In the genomic region with DNA sequence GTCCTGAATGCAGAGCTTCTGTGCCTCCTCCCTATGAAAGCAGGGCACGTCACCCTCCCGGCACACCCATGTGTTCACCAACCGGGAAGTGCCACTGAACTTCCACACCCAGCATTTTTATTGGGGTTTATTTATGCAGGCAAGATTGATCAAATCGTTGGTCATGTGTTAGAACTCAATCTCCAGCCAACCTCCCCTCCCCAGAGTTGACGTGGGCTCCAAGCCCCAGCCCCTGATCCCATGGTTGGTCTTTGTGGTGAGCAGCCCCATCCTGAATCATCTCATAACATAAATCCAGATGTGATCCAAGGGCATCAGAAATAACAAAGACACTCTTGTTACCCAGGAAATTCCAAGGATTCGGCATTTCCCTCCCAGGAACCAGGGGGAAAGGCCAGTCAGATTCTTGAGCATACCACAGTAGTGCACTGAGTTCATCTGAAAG, we compare ENCODE assay signal across 18 cellular contexts.
DNase-seq lines count a peak whose midpoint lies in the region; FAIRE-seq and TF ChIP-seq lines count a peak whose summit lies in the region.
"Had no signal": no experiment of that assay in that cellular context is flagged by ENCODE, and none has a peak within 500 bp of the region (broad histone marks: within the 10 kb centered on the region; RNA-seq: fewer than 3 reads in every experiment).

No MANE protein-coding gene starts in this region.

- H3K9me3 ChIP-seq in AG04450 (ENCODE audit: control insufficient read depth, insufficient read depth, low read length) (no peaks in the 10 kb centered on the region), mesenchymal stem cell (ENCODE audit: control insufficient read depth, low read length) (no peaks in the 10 kb centered on the region)
- H3K9me3 ChIP-seq: prostate gland had no signal

- FAIRE-seq in HTR-8/SVneo (lab: Jason Lieb, UNC) = no peak
- FAIRE-seq: D721Med, GM18507 had no signal

- POLR2A ChIA-PET in AG04450 (lab: Yijun Ruan, JAX) = interaction anchor here (0.6 kb wide), 1 partner anchor 38 kb away, joined by 3 read pairs; no protein-coding TSS in a partner anchor

- H3K36me3 ChIP-seq in mesenchymal stem cell (ENCODE audit: control insufficient read depth in 1 of 2, insufficient read depth in 2 of 2, low read depth in 1 of 2, low read length in 2 of 2) = peaks cover 18 to 25% of the 10 kb centered on the region in 2 experiments
- H3K36me3 ChIP-seq: cardiac muscle cell, prostate gland had no signal

- CTCF ChIA-PET in AG04450 (lab: Charles Lee) = no interaction called here

- peaks cover 22% of the 10 kb centered on the region for H3K79me1 ChIP-seq in mesenchymal stem cell (replicated peaks; ENCODE audit: low read length, poor library complexity, severe bottlenecking)

- TF ChIP-seq CTCF in AG04450 (IDR thresholded peaks at IDR 0.05; ENCODE audit: low read depth, low read length) = no peak

- no peak overlapping the region for H2AK5ac ChIP-seq in mesenchymal stem cell (ENCODE audit: low read length, severe bottlenecking)

- H3K4me3 ChIP-seq in AG04450 (ENCODE audit: low read depth, low read length) (no peak overlapping the region), mesenchymal stem cell (ENCODE audit: insufficient read depth in 1 of 2, low read depth in 1 of 2, low read length in 2 of 2) (no peak overlapping the region)
- H3K4me3 ChIP-seq: cardiac muscle cell, prostate gland had no signal

- H4K8ac ChIP-seq in mesenchymal stem cell (ENCODE audit: low read length) = peak overlapping the region; percentile 35

- H3K4me1 ChIP-seq in mesenchymal stem cell (ENCODE audit: control insufficient read depth, insufficient read depth, low read depth, low read length) = peaks cover 11% of the 10 kb centered on the region
- H3K4me1 ChIP-seq: prostate gland had no signal

- H3K14ac ChIP-seq in mesenchymal stem cell (ENCODE audit: low read length in 2 of 2) = no peak overlapping the region

- H2BK15ac ChIP-seq in mesenchymal stem cell (ENCODE audit: low read depth, poor library complexity, severe bottlenecking) = no peak overlapping the region

- H3K9ac ChIP-seq in mesenchymal stem cell (ENCODE audit: low read length) = no peak overlapping the region

- no peak overlapping the region for H3K23ac ChIP-seq in mesenchymal stem cell (ENCODE audit: low read length in 2 of 2)

- peak overlapping the region in 1 of 2 experiments; percentile 62 for H3K4ac ChIP-seq in mesenchymal stem cell (ENCODE audit: low read depth in 1 of 2, low read length in 2 of 2)

- no peak overlapping the region for H3K4me2 ChIP-seq in mesenchymal stem cell (ENCODE audit: low read length, poor library complexity, severe bottlenecking)

- H2AFZ ChIP-seq in mesenchymal stem cell (ENCODE audit: low read depth, low read length) = no peak overlapping the region

- H2BK120ac ChIP-seq in mesenchymal stem cell (ENCODE audit: low read depth, low read length) = no peak overlapping the region

- 78% methylated on average over 6 of the region's 6 CpGs for WGBS in mesenchymal stem cell

- no peaks in the 10 kb centered on the region for H3K27me3 ChIP-seq in AG04450 (ENCODE audit: control insufficient read depth, insufficient read depth, low read length)
- H3K27me3 ChIP-seq in mesenchymal stem cell (ENCODE audit: control insufficient read depth in 1 of 2, insufficient read depth in 1 of 2, low read length in 2 of 2) = no peaks in the 10 kb centered on the region
- H3K27me3 ChIP-seq: cardiac muscle cell had no signal

- peak overlapping the region; percentile 73 for H3K27ac ChIP-seq in AG04450 (ENCODE audit: low read depth, low read length)
- no peak overlapping the region for H3K27ac ChIP-seq in mesenchymal stem cell (ENCODE audit: low read length, poor library complexity, severe bottlenecking)
- H3K27ac ChIP-seq: cardiac muscle cell, prostate gland had no signal

- H3K18ac ChIP-seq in mesenchymal stem cell (ENCODE audit: low read depth in 1 of 2, low read length in 2 of 2) = peak overlapping the region; percentile 11 to 52

- H2BK5ac ChIP-seq in mesenchymal stem cell (ENCODE audit: low read depth, low read length, poor library complexity, severe bottlenecking) = no peak overlapping the region

- no peak overlapping the region for H2BK12ac ChIP-seq in mesenchymal stem cell (ENCODE audit: low read length in 2 of 2)

- DNase-seq in AG04450 (ENCODE audit: low read depth, low spot score) (peak; percentile 52), HTR-8/SVneo (ENCODE audit: insufficient read length, low spot score) (peak; percentile 26), epidermal melanocyte (ENCODE audit: insufficient read length, low spot score) (peak; percentile 58), mesenchymal stem cell (no peak), NOMO-1 (lab: John Stamatoyannopoulos, UW; ENCODE audit: unreplicated experiment in 2 of 2) (no peak), occipital lobe (lab: John Stamatoyannopoulos, UW) (no peak), SKM-1 (lab: John Stamatoyannopoulos, UW; ENCODE audit: unreplicated experiment) (no peak), DMS53 treated with DMSO at 0.1 percent for 48 hours (lab: John Stamatoyannopoulos, UW; ENCODE audit: unreplicated experiment) (no peak)
- DNase-seq: activated naive CD4-positive, alpha-beta T cell treated with anti-CD3 and anti-CD28 coated beads for 36 hours; effector memory CD4-positive, alpha-beta T cell; MM.1S; NCI-H2081; NCI-H69; T-helper 1 cell had no signal

- H4K91ac ChIP-seq in mesenchymal stem cell (ENCODE audit: low read length) = no peak overlapping the region

Comparison
In these comparisons a context has a peak if more than half of its experiments do, and no peak if none do; other contexts are left out.
1. DNase-seq: peak in AG04450 (single experiment), HTR-8/SVneo (single experiment) and epidermal melanocyte (single experiment); none in mesenchymal stem cell (single experiment), NOMO-1 (0 of 2), occipital lobe (single experiment), SKM-1 (single experiment) and DMS53 treated with DMSO at 0.1 percent for 48 hours (single experiment).